ENCODE assay signal across 15 cellular contexts in genomic region chr5:172796306-172796705, GRCh38. TPM values are rescaled to one million over a fixed set of nuclear protein-coding genes. Genes with fewer than 3 reads are reported as not detected.
DNase-seq lines count a peak whose midpoint lies in the region; ATAC-seq and TF ChIP-seq lines count a peak whose summit lies in the region.
"Had no signal": no experiment of that assay in that cellular context is flagged by ENCODE, and none has a peak within 500 bp of the region (broad histone marks: within the 10 kb centered on the region; RNA-seq: fewer than 3 reads in every experiment).

No MANE protein-coding gene starts in this region.

- DNase-seq in heart right ventricle = no peak
- DNase-seq in cardiac septum (ENCODE audit: low spot score) = no peak
- DNase-seq in sciatic nerve (ENCODE audit: low spot score) = peak; percentile 54
- no peak for DNase-seq in LoVo (ENCODE audit: low spot score)
- DNase-seq in GOT3 (lab: John Stamatoyannopoulos, UW) = no peak
- DNase-seq: activated CD4-positive, alpha-beta memory T cell treated with anti-CD3 and anti-CD28 coated beads, Interleukin-2, amount 10 ng/mL, durations not matched to agents 7 days and 5 days; activated T-cell treated with anti-CD3 and anti-CD28 coated beads, Interleukin-2, amount 50 U/mL, for 48 hours; CD8-positive, alpha-beta memory T cell; glutamatergic neuron; NCI-H187 treated with DMSO at 0.1 percent for 48 hours; NCI-H524 treated with DMSO at 0.1 percent for 48 hours; OCI-M1 had no signal

- no peak for TF ChIP-seq EP300 in gastroesophageal sphincter (IDR thresholded peaks at IDR 0.05)

- intact Hi-C loops in heart right ventricle (cut with DNase I) (loop anchor here in 1 of 10 donors (10.0 kb wide), 1 partner anchor 58 kb away; no protein-coding TSS in a partner anchor), cardiac septum (cut with DNase I) (loop anchor here (5.0 kb wide), 1 partner anchor 76 kb away; no protein-coding TSS in a partner anchor), sciatic nerve (cut with DNase I) (no loop called here)

- H3K4me1 ChIP-seq in heart right ventricle (peaks cover 6 to 87% (median 25%) of the 10 kb centered on the region in 9 donors), gastroesophageal sphincter (peaks cover 5 to 60% (median 24%) of the 10 kb centered on the region in 3 donors)

- H3K9me3 ChIP-seq in heart right ventricle = no peaks in the 10 kb centered on the region
- H3K9me3 ChIP-seq in gastroesophageal sphincter = no peaks in the 10 kb centered on the region

- WGBS in heart right ventricle, 2 donors = 90 to 92% methylated on average over 6 of the region's 6 CpGs
- 82% methylated on average over 2 to 3 of the region's 6 CpGs for WGBS in gastroesophageal sphincter (ENCODE audit: low coverage in 1 of 2), 2 donors

- TF ChIP-seq POLR2A in gastroesophageal sphincter (IDR thresholded peaks at IDR 0.05) = no peak

- H3K27ac ChIP-seq in heart right ventricle (peak overlapping the region in 7 of 10 donors; percentile 64 to 95 (median 79)), gastroesophageal sphincter (peak overlapping the region; percentile 82 to 90 (median 86))

- TF ChIP-seq CTCF in heart right ventricle (IDR thresholded peaks at IDR 0.05) = no peak
- TF ChIP-seq CTCF in gastroesophageal sphincter (IDR thresholded peaks at IDR 0.05) = no peak

- no peak for ATAC-seq in heart right ventricle
- ATAC-seq in gastroesophageal sphincter = no peak
- no peak for ATAC-seq in sciatic nerve
- no peak for ATAC-seq in HG02678 (IDR thresholded peaks at IDR 0.05; ENCODE audit: unreplicated experiment)
- ATAC-seq in HG02981 (IDR thresholded peaks at IDR 0.05; ENCODE audit: unreplicated experiment) = no peak

- H3K36me3 ChIP-seq in heart right ventricle (no peaks in the 10 kb centered on the region), gastroesophageal sphincter (no peaks in the 10 kb centered on the region)

- H3K4me3 ChIP-seq in heart right ventricle (no peak overlapping the region), gastroesophageal sphincter (no peak overlapping the region)

- no peaks in the 10 kb centered on the region for H3K27me3 ChIP-seq in heart right ventricle
- no peaks in the 10 kb centered on the region for H3K27me3 ChIP-seq in gastroesophageal sphincter

RNA-seq across cellular contexts. Expression of gene DUSP1, which starts 25.3 kb away (rescaled TPM):
- total RNA-seq in heart right ventricle (100 to 1,000 TPM in 7 of 10 donors, 10 to 100 TPM in 3; 55.7 to 215 (median 143) TPM), cardiac septum (49.9 TPM), gastroesophageal sphincter (100 to 1,000 TPM; 488 to 965 (median 649) TPM), sciatic nerve (296 TPM)
- polyA plus RNA-seq in heart right ventricle = 10 to 100 TPM; 33.3 to 98.6 TPM

RNA-seq across cellular contexts. Expression of gene ERGIC1, which starts 37.7 kb away (rescaled TPM):
- total RNA-seq in heart right ventricle = 10 to 100 TPM; 60.3 to 91.9 (median 74.2) TPM
- polyA plus RNA-seq in heart right ventricle = 10 to 100 TPM; 48.0 to 64.9 TPM
- total RNA-seq in cardiac septum = 76.9 TPM
- 100 to 1,000 TPM; 116 to 172 (median 144) TPM for total RNA-seq in gastroesophageal sphincter
- 87.3 TPM for total RNA-seq in sciatic nerve
